18 cellular contexts compared by ENCODE assay signal in the genomic region with DNA sequence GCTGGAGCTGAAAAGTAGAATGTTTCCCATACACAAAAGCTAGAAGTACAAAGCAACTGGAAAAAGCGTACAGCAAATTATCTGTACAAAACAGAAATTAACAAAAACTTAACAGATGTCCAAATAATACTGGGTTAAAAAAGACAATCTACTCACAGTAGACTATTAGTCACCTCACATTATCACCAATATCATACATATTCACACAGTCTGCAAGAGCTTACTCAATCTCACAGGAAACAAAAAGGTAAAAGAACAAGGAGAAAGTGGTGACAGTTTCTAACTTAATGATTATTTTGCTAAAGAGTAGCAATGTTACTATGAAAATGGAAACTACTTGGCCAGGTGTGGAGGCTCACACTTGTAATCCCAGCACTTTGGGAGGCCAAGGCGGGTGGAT. TPM values are rescaled to one million over a fixed set of nuclear protein-coding genes. Genes with fewer than 3 reads are reported as not detected.
A peak's percentile ranks its signal among the peaks of the same experiment; 100 is the strongest.
DNase-seq lines count a peak whose midpoint lies in the region; ATAC-seq and TF ChIP-seq lines count a peak whose summit lies in the region.
"Had no signal": no experiment of that assay in that cellular context is flagged by ENCODE, and none has a peak within 500 bp of the region (broad histone marks: within the 10 kb centered on the region; RNA-seq: fewer than 3 reads in every experiment).

No MANE protein-coding gene starts in this region.

- TF ChIP-seq POLR2A in body of pancreas (IDR thresholded peaks at IDR 0.05) = no peak

- POLR2A ChIA-PET in activated CD4-positive, alpha-beta T cell treated with anti-CD3 and anti-CD28 coated beads for 36 hours (lab: Charles Lee) = interaction anchor here (0.6 to 2.1 kb wide), 6 partner anchors 11 to 76 kb away, joined by 3 to 10 read pairs (median 6); no protein-coding TSS in a partner anchor
- POLR2A ChIA-PET in PC-9 (lab: Charles Lee; ENCODE audit: unreplicated experiment) = interaction anchor here (0.6 to 0.7 kb wide), 2 partner anchors 32 to 170 kb away, joined by 4 to 5 read pairs; no protein-coding TSS in a partner anchor

- 80 to 84% methylated on average over 2 of the region's 2 CpGs for WGBS in body of pancreas, 2 donors

- H3K9me2 ChIP-seq in PC-9 (ENCODE audit: insufficient read depth) = no peaks in the 10 kb centered on the region

- peak overlapping the region; percentile 63 for H3K27ac ChIP-seq in PC-9
- no peak overlapping the region for H3K27ac ChIP-seq in body of pancreas

- no peak overlapping the region for H3K4me3 ChIP-seq in PC-9
- H3K4me3 ChIP-seq in body of pancreas = no peak overlapping the region
- H3K4me3 ChIP-seq: spleen had no signal

- CTCF ChIA-PET in activated CD4-positive, alpha-beta T cell treated with anti-CD3 and anti-CD28 coated beads for 36 hours (lab: Charles Lee) = interaction anchor here (0.9 to 3.6 kb wide), 7 partner anchors 9 to 37 kb away, joined by 3 to 20 read pairs (median 4); a partner anchor contains a TSS
- CTCF ChIA-PET in PC-9 (lab: Charles Lee) = interaction anchor here (1.5 kb wide), 1 partner anchor 11 kb away, joined by 4 read pairs; a partner anchor contains a TSS

- ATAC-seq in activated CD4-positive, alpha-beta T cell treated with anti-CD3 and anti-CD28 coated beads for 36 hours = peak; percentile 25
- ATAC-seq in HG02571 (IDR thresholded peaks at IDR 0.05; ENCODE audit: unreplicated experiment) = no peak
- no peak for ATAC-seq in body of pancreas

- TF ChIP-seq CTCF in PC-9 (conservative IDR thresholded peaks at IDR 0.05) = no peak
- TF ChIP-seq CTCF in progenitor cell of endocrine pancreas (IDR thresholded peaks at IDR 0.05; ENCODE audit: unreplicated experiment) = no peak
- TF ChIP-seq CTCF in body of pancreas (IDR thresholded peaks at IDR 0.05) = no peak

- H3K4me2 ChIP-seq in PC-9 = peak overlapping the region; percentile 46

- H3K9me3 ChIP-seq in PC-9 (ENCODE audit: insufficient read depth, low read depth) (no peaks in the 10 kb centered on the region), body of pancreas (no peaks in the 10 kb centered on the region)
- H3K9me3 ChIP-seq: spleen had no signal

- intact Hi-C loops in activated CD4-positive, alpha-beta T cell treated with anti-CD3 and anti-CD28 coated beads for 36 hours (cut with DNase I, micrococcal nuclease) = loop anchor here in 1 of 2 experiments (2.0 kb wide), 2 partner anchors 16 to 26 kb away; no protein-coding TSS in a partner anchor
- intact Hi-C loops in PC-9 (cut with micrococcal nuclease; ENCODE audit: unreplicated experiment) (no loop called here), body of pancreas (cut with DNase I) (no loop called here)
- intact Hi-C loops in dendritic cell treated with granulocyte-macrophage colony-stimulating factor and Interleukin-4, amounts not matched to agents 40 ng/mL and 50 ng/mL, for 4 days (cut with micrococcal nuclease) = no loop called here

- no peaks in the 10 kb centered on the region for H3K27me3 ChIP-seq in PC-9 (ENCODE audit: insufficient read depth, low read depth)
- H3K27me3 ChIP-seq in body of pancreas = no peaks in the 10 kb centered on the region
- H3K27me3 ChIP-seq: spleen had no signal

- DNase-seq in activated CD4-positive, alpha-beta T cell treated with anti-CD3 and anti-CD28 coated beads for 36 hours = no peak
- no peak for DNase-seq in activated CD4-positive, alpha-beta T cell treated with anti-CD3 and anti-CD28 coated beads for 48 hours
- DNase-seq in PC-9 (no peak), progenitor cell of endocrine pancreas (ENCODE audit: low spot score, unreplicated experiment) (no peak), body of pancreas (no peak), kidney tubule cell (ENCODE audit: low spot score) (no peak)
- DNase-seq: ACHN; activated effector memory CD4-positive, alpha-beta T cell treated with Interleukin-2 at 50 U/mL for 16 hours; DMS79; foreskin melanocyte; islet precursor cell; MV-4-11; spleen had no signal

- peaks cover 96% of the 10 kb centered on the region for H3K79me2 ChIP-seq in PC-9 (ENCODE audit: low read depth)

- H3F3A ChIP-seq in PC-9 (ENCODE audit: insufficient read depth, low read depth) = peaks cover 29% of the 10 kb centered on the region

- H4K20me1 ChIP-seq in PC-9 (ENCODE audit: insufficient read depth) = peaks cover 92% of the 10 kb centered on the region

- H3K4me1 Mint-ChIP-seq in activated CD4-positive, alpha-beta T cell treated with anti-CD3 and anti-CD28 coated beads for 36 hours = peaks cover 73% of the 10 kb centered on the region
- H3K4me1 Mint-ChIP-seq in dendritic cell treated with granulocyte-macrophage colony-stimulating factor and Interleukin-4, amounts not matched to agents 40 ng/mL and 50 ng/mL, for 4 days (ENCODE audit: low read depth) = peaks cover 60% of the 10 kb centered on the region
- peaks cover 9% of the 10 kb centered on the region for H3K4me1 Mint-ChIP-seq in progenitor cell of endocrine pancreas (ENCODE audit: low read depth)

- H3K9me3 Mint-ChIP-seq in activated CD4-positive, alpha-beta T cell treated with anti-CD3 and anti-CD28 coated beads for 36 hours (ENCODE audit: low read depth) = no peaks in the 10 kb centered on the region
- no peaks in the 10 kb centered on the region for H3K9me3 Mint-ChIP-seq in dendritic cell treated with granulocyte-macrophage colony-stimulating factor and Interleukin-4, amounts not matched to agents 40 ng/mL and 50 ng/mL, for 4 days
- no peaks in the 10 kb centered on the region for H3K9me3 Mint-ChIP-seq in progenitor cell of endocrine pancreas (ENCODE audit: low read depth)
- H3K9me3 Mint-ChIP-seq: neural crest cell had no signal

- H3K27ac Mint-ChIP-seq in activated CD4-positive, alpha-beta T cell treated with anti-CD3 and anti-CD28 coated beads for 36 hours = peak overlapping the region; percentile 83
- peak overlapping the region; percentile 74 for H3K27ac Mint-ChIP-seq in dendritic cell treated with granulocyte-macrophage colony-stimulating factor and Interleukin-4, amounts not matched to agents 40 ng/mL and 50 ng/mL, for 4 days
- peak overlapping the region; percentile 58 for H3K27ac Mint-ChIP-seq in progenitor cell of endocrine pancreas

- H3K27me3 Mint-ChIP-seq in activated CD4-positive, alpha-beta T cell treated with anti-CD3 and anti-CD28 coated beads for 36 hours = no peaks in the 10 kb centered on the region
- no peaks in the 10 kb centered on the region for H3K27me3 Mint-ChIP-seq in dendritic cell treated with granulocyte-macrophage colony-stimulating factor and Interleukin-4, amounts not matched to agents 40 ng/mL and 50 ng/mL, for 4 days
- H3K27me3 Mint-ChIP-seq in progenitor cell of endocrine pancreas = no peaks in the 10 kb centered on the region

- peak overlapping the region; percentile 51 for H3K4me3 Mint-ChIP-seq in activated CD4-positive, alpha-beta T cell treated with anti-CD3 and anti-CD28 coated beads for 36 hours
- H3K4me3 Mint-ChIP-seq in dendritic cell treated with granulocyte-macrophage colony-stimulating factor and Interleukin-4, amounts not matched to agents 40 ng/mL and 50 ng/mL, for 4 days = no peak overlapping the region
- H3K4me3 Mint-ChIP-seq in progenitor cell of endocrine pancreas (ENCODE audit: low read depth) = no peak overlapping the region
- H3K4me3 Mint-ChIP-seq: neural crest cell had no signal

- BruUV-seq in PC-9 (replicated peaks; lab: Mats Ljungman, UMichigan) = no TSS peak

- peaks cover 34% of the 10 kb centered on the region for H3K4me1 ChIP-seq in PC-9 (replicated peaks; ENCODE audit: insufficient read depth)
- H3K4me1 ChIP-seq in body of pancreas = peaks cover 44% of the 10 kb centered on the region

- H3K36me3 ChIP-seq in PC-9 (ENCODE audit: low read depth) (0 out of 2 replicates have a peak, but pooled peaks cover 5% of the 10 kb centered on the region), body of pancreas (replicated peaks in 1 of 2; ENCODE audit: insufficient read depth in 1 of 2, low read depth in 2 of 2) (no peaks in the 10 kb centered on the region)

- no peak overlapping the region for H2AFZ ChIP-seq in PC-9

- peaks cover 30% of the 10 kb centered on the region for H3K36me3 Mint-ChIP-seq in activated CD4-positive, alpha-beta T cell treated with anti-CD3 and anti-CD28 coated beads for 36 hours (ENCODE audit: low read depth)
- H3K36me3 Mint-ChIP-seq in dendritic cell treated with granulocyte-macrophage colony-stimulating factor and Interleukin-4, amounts not matched to agents 40 ng/mL and 50 ng/mL, for 4 days (ENCODE audit: low read depth) = peaks cover 49% of the 10 kb centered on the region
- H3K36me3 Mint-ChIP-seq in progenitor cell of endocrine pancreas (ENCODE audit: insufficient read depth) = peaks cover 2% of the 10 kb centered on the region

RNA-seq across cellular contexts. Expression of a gene that starts 11.9 kb away (rescaled TPM):
- 100 to 1,000 TPM; 132 to 143 TPM for total RNA-seq in activated CD4-positive, alpha-beta T cell treated with anti-CD3 and anti-CD28 coated beads for 36 hours
- 115 and 165 TPM in 2 replicates for total RNA-seq in PC-9 (2021)
- total RNA-seq in progenitor cell of endocrine pancreas = 161 and 163 TPM in 2 replicates
- 10 to 100 TPM; 56.0 to 86.0 TPM for total RNA-seq in body of pancreas

RNA-seq across cellular contexts. Expression of a gene that starts 24.3 kb away (rescaled TPM):
- total RNA-seq in activated CD4-positive, alpha-beta T cell treated with anti-CD3 and anti-CD28 coated beads for 36 hours = 10 to 100 TPM; 35.6 to 41.5 TPM
- total RNA-seq in PC-9 (2021) = 74.8 and 79.0 TPM in 2 replicates
- total RNA-seq in progenitor cell of endocrine pancreas = 45.6 and 47.6 TPM in 2 replicates
- total RNA-seq in body of pancreas = 10 to 100 TPM; 52.4 TPM

RNA-seq across cellular contexts. Expression of a gene that starts 37.7 kb away (rescaled TPM):
- total RNA-seq in activated CD4-positive, alpha-beta T cell treated with anti-CD3 and anti-CD28 coated beads for 36 hours = 10 to 100 TPM; 11.9 to 18.4 TPM
- total RNA-seq in PC-9 (2021) (20.2 and 20.3 TPM in 2 replicates), progenitor cell of endocrine pancreas (16.6 and 18.1 TPM in 2 replicates), body of pancreas (1 to 10 TPM; 3.6 to 6.7 TPM)

RNA-seq across cellular contexts. Expression of a gene that starts 37.8 kb away (rescaled TPM):
- 100 to 1,000 TPM in 1 of 2 experiments, 10 to 100 TPM in 1; 96.9 to 108 TPM for total RNA-seq in activated CD4-positive, alpha-beta T cell treated with anti-CD3 and anti-CD28 coated beads for 36 hours
- total RNA-seq in PC-9 (2021) (119 and 140 TPM in 2 replicates), progenitor cell of endocrine pancreas (102 and 109 TPM in 2 replicates), body of pancreas (10 to 100 TPM; 27.2 to 28.7 TPM)

RNA-seq across cellular contexts. Expression of a gene that starts 45.4 kb away (rescaled TPM):
- under 1 TPM in 1 of 2 experiments, not detected in 1; 0.11 TPM for total RNA-seq in activated CD4-positive, alpha-beta T cell treated with anti-CD3 and anti-CD28 coated beads for 36 hours
- total RNA-seq in PC-9 (2021) = not detected in 2 replicates
- total RNA-seq in progenitor cell of endocrine pancreas = 0.26 and 0.29 TPM in 2 replicates
- total RNA-seq in body of pancreas = under 1 TPM in 1 of 2 donors, not detected in 1; 0.66 TPM
- total RNA-seq: HT-29, RPMI7951, spleen had no signal
